In the genomic region with DNA sequence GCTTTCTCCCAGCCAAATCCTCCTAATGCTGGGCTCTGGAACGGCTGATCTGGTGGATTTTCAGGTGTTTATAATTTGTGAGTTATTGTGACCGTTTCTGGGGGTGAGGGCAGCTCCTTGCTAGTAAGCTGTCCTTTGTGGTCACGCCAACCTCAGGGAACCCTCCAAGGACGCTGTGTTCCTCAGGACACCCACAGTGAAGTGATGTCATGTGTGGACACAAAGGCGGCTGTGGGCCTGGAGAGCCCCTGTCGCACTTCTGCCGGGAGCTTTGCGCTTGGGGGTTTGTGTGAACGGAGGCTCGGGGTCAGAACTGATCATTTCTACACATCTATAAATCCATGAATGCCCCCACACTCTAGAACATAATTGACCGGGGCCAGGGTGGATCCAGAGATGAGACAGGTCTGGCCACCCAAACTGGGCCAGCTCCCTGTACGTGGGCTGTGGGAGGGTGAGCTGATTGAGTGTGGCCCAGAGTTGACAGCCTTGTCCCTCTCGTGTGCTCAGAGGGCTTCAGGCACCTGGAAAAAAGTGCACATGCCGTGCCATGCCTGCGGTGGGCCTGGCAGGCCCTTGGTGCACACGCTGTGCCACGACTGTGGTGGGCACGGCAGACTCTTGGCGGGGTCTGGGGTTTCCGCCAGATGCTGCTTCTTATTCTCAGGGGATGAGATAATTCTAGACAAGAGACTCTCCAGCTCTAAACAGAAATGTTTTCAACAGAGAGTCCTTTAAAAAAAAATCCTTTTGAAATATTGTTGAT, we compare ENCODE assay signal across 18 cellular contexts.
DNase-seq lines count a peak whose midpoint lies in the region; ATAC-seq, FAIRE-seq and TF ChIP-seq lines count a peak whose summit lies in the region.
"Had no signal": no experiment of that assay in that cellular context is flagged by ENCODE, and none has a peak within 500 bp of the region (broad histone marks: within the 10 kb centered on the region; RNA-seq: fewer than 3 reads in every experiment).

No MANE protein-coding gene starts in this region.

- H2AFZ ChIP-seq in osteoblast (ENCODE audit: low read length) = no peak overlapping the region

- CTCF ChIA-PET in Panc1 (lab: Charles Lee) = no interaction called here

- H3K36me3 ChIP-seq in Panc1 (ENCODE audit: control insufficient read depth, insufficient read depth, low read length) = no peaks in the 10 kb centered on the region
- H3K36me3 ChIP-seq in esophagus muscularis mucosa = no peaks in the 10 kb centered on the region
- H3K36me3 ChIP-seq in osteoblast (ENCODE audit: insufficient read depth, low read length) = no peaks in the 10 kb centered on the region
- H3K36me3 ChIP-seq in transverse colon = no peaks in the 10 kb centered on the region
- H3K36me3 ChIP-seq: lower lobe of right lung had no signal

- TF ChIP-seq EP300 in esophagus muscularis mucosa (IDR thresholded peaks at IDR 0.05) (no peak), transverse colon (IDR thresholded peaks at IDR 0.05; ENCODE audit: low read depth) (no peak)

- H3K9me3 ChIP-seq in Panc1 (ENCODE audit: control insufficient read depth, insufficient read depth, low read depth, low read length) (no peaks in the 10 kb centered on the region), esophagus muscularis mucosa (no peaks in the 10 kb centered on the region), osteoblast (ENCODE audit: low read depth, low read length) (no peaks in the 10 kb centered on the region), transverse colon (no peaks in the 10 kb centered on the region)
- H3K9me3 ChIP-seq: lower lobe of right lung had no signal

- no peak for DNase-seq in Panc1 (ENCODE audit: low read depth, low spot score)
- no peak for DNase-seq in esophagus muscularis mucosa (ENCODE audit: extremely low spot score)
- peak; percentile 64 for DNase-seq in osteoblast (ENCODE audit: insufficient read length, low spot score, missing footprints)
- DNase-seq in transverse colon = no peak
- DNase-seq in NCI-H2107 (lab: John Stamatoyannopoulos, UW) = no peak
- no peak for DNase-seq in middle frontal gyrus (ENCODE audit: extremely low spot score, low spot score)
- DNase-seq in activated CD4-positive, alpha-beta T cell treated with anti-CD3 and anti-CD28 coated beads for 48 hours = no peak
- DNase-seq in H54 (ENCODE audit: insufficient read length, low spot score) = no peak
- DNase-seq: activated CD4-positive, alpha-beta T cell treated with anti-CD3 and anti-CD28 coated beads for 36 hours; activated naive CD4-positive, alpha-beta T cell treated with anti-CD3 and anti-CD28 coated beads, Interleukin-2, amount 50 U/mL, for 16 hours; activated T-cell treated with anti-CD3 and anti-CD28 coated beads, Interleukin-2, amount 50 U/mL, for 72 hours; NCI-H1417; occipital lobe; SW 1271 had no signal

- no TSS peak for BruUV-seq in Panc1 (replicated peaks; lab: Mats Ljungman, UMichigan)

- intact Hi-C loops in Panc1 (cut with micrococcal nuclease; ENCODE audit: unreplicated experiment) (no loop called here), esophagus muscularis mucosa (cut with DNase I) (no loop called here), transverse colon (cut with DNase I; ENCODE audit: low total_unique reads) (no loop called here)

- no peak for TF ChIP-seq POLR2A in esophagus muscularis mucosa (IDR thresholded peaks at IDR 0.05; ENCODE audit: low read depth)
- no peak for TF ChIP-seq POLR2A in transverse colon (IDR thresholded peaks at IDR 0.05)
- TF ChIP-seq POLR2A in H54 (IDR thresholded peaks at IDR 0.05; ENCODE audit: low read depth, low read length) = no peak

- in situ Hi-C loops in Panc1 (cut with HindIII; ENCODE audit: low pct_unique_long_range_greater_than_20kb, low sequenced_read_pairs) = no loop called here
- in situ Hi-C loops in transverse colon (cut with MboI; ENCODE audit: low pct_ligation_motif_present in 1 of 4, low pct_unique_long_range_greater_than_20kb in 1 of 4, low sequenced_read_pairs in 3 of 4) = no loop called here

- no peak overlapping the region for H3K4me2 ChIP-seq in osteoblast (ENCODE audit: insufficient read depth, low read length)

- H3K4me3 ChIP-seq in Panc1 (ENCODE audit: low read depth in 2 of 2, low read length in 2 of 2) (no peak overlapping the region), esophagus muscularis mucosa (no peak overlapping the region), osteoblast (ENCODE audit: insufficient read depth, low read length) (no peak overlapping the region), transverse colon (no peak overlapping the region)
- H3K4me3 ChIP-seq: lower lobe of right lung had no signal

- peak overlapping the region; percentile 84 for H3K27ac ChIP-seq in Panc1 (ENCODE audit: low read length)
- peak overlapping the region; percentile 68 to 81 (median 72) for H3K27ac ChIP-seq in esophagus muscularis mucosa (replicated peaks in 1 of 4)
- H3K27ac ChIP-seq in osteoblast (ENCODE audit: low read depth, low read length) = no peak overlapping the region
- peak overlapping the region; percentile 42 to 67 (median 60) for H3K27ac ChIP-seq in transverse colon
- H3K27ac ChIP-seq: lower lobe of right lung had no signal

- no peaks in the 10 kb centered on the region for H3K79me2 ChIP-seq in osteoblast (ENCODE audit: insufficient read depth, low read length)

- no peak for FAIRE-seq in H54 (lab: Jason Lieb, UNC)
- FAIRE-seq: astrocyte, TTC549 had no signal

- TF ChIP-seq CTCF in Panc1 (IDR thresholded peaks at IDR 0.05) (no peak), esophagus muscularis mucosa (IDR thresholded peaks at IDR 0.05) (no peak), osteoblast (IDR thresholded peaks at IDR 0.05; ENCODE audit: extremely low read depth, low read depth, low read length) (no peak), transverse colon (IDR thresholded peaks at IDR 0.05) (no peak)

- POLR2A ChIA-PET in Panc1 (lab: Charles Lee) = no interaction called here

- 88% methylated on average over 12 of the region's 20 CpGs for WGBS in esophagus muscularis mucosa
- WGBS in transverse colon (ENCODE audit: low coverage in 1 of 2), 2 donors = 88 to 100% methylated on average over 1 to 20 of the region's 20 CpGs

- H3K4me1 ChIP-seq in Panc1 (ENCODE audit: control insufficient read depth, insufficient read depth, low read length) (peaks cover 58% of the 10 kb centered on the region), esophagus muscularis mucosa (peaks cover 40 to 58% (median 40%) of the 10 kb centered on the region in 4 donors), osteoblast (ENCODE audit: insufficient read depth, low read length) (no peaks in the 10 kb centered on the region), transverse colon (peaks cover 5 to 30% (median 6%) of the 10 kb centered on the region in 4 donors)

- H3K27me3 ChIP-seq in Panc1 (ENCODE audit: control insufficient read depth, insufficient read depth, low read length) (no peaks in the 10 kb centered on the region), esophagus muscularis mucosa (no peaks in the 10 kb centered on the region), osteoblast (ENCODE audit: insufficient read depth, low read length) (no peaks in the 10 kb centered on the region), transverse colon (no peaks in the 10 kb centered on the region)

- no peak for ATAC-seq in Panc1
- ATAC-seq: activated CD4-positive, alpha-beta T cell treated with anti-CD3 and anti-CD28 coated beads for 36 hours; activated T-cell treated with anti-CD3 and anti-CD28 coated beads, Interleukin-2, amount 50 U/mL, for 72 hours; stimulated activated memory B cell treated with anti-CD40 and anti-IgM and Interleukin-4, amounts not matched to agents 10 μg/mL and 1 μg/mL and 100 μg/mL, for 72 hours had no signal

- no peaks in the 10 kb centered on the region for H4K20me1 ChIP-seq in osteoblast (ENCODE audit: insufficient read depth, low read length)
